13 cellular contexts compared by ENCODE assay signal in the genomic region with DNA sequence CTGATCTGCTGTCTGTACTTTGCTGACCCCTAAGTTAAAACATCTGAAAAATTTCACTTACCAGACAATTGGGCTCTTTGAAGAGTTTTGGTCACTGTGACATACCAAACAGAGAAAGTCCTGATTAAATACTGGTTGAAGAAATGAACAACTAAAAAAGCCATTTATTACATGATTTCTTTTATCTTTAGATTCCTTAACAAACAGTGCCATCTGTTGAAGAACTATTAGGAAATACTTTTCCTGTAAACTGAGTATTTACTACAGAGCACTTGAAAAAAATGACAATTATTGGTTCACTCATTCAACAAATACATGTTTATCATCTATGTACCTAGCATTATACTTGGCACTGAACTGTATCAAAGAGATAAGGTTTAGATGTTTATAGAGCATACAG. TPM values are rescaled to one million over a fixed set of nuclear protein-coding genes. Genes with fewer than 3 reads are reported as not detected.
A peak's percentile ranks its signal among the peaks of the same experiment; 100 is the strongest.
DNase-seq lines count a peak whose midpoint lies in the region; ATAC-seq lines count a peak whose summit lies in the region.
"Had no signal": no experiment of that assay in that cellular context is flagged by ENCODE, and none has a peak within 500 bp of the region (broad histone marks: within the 10 kb centered on the region; RNA-seq: fewer than 3 reads in every experiment).

No MANE protein-coding gene starts in this region.

- H3K4me3 ChIP-seq in ACC112 (ENCODE audit: low read depth, low read length), result no peak overlapping the region; the same call in 1 of the 2 replicates
- H3K4me3 ChIP-seq: spleen, uterus had no signal

- no peaks in the 10 kb centered on the region for H3K36me3 ChIP-seq in ACC112 (ENCODE audit: insufficient read depth, low read length)
- H3K36me3 ChIP-seq: spleen, uterus had no signal

- H3K4me1 ChIP-seq in ACC112 (ENCODE audit: control insufficient read depth, insufficient read depth, low read length, unreplicated experiment), result peaks cover 10% of the 10 kb centered on the region
- H3K4me1 ChIP-seq: spleen, uterus had no signal

- ATAC-seq in HG03045 (IDR thresholded peaks at IDR 0.05; ENCODE audit: unreplicated experiment), result no peak
- ATAC-seq: CD8-positive, alpha-beta T cell had no signal

- no peaks in the 10 kb centered on the region for H3K27me3 ChIP-seq in ACC112 (ENCODE audit: insufficient read depth, low read length)
- H3K27me3 ChIP-seq: uterus had no signal

- peak overlapping the region; percentile 22; the same call in 1 of the 2 replicates for H3K27ac ChIP-seq in ACC112 (ENCODE audit: low read depth, low read length)
- H3K27ac ChIP-seq: spleen, uterus had no signal

- no peaks in the 10 kb centered on the region for H3K79me2 ChIP-seq in ACC112 (ENCODE audit: control insufficient read depth, insufficient read depth, low read length, unreplicated experiment)

- DNase-seq in GM03348 (ENCODE audit: low spot score), result peak; percentile 37
- peak; percentile 26 for DNase-seq in RPMI7951 (ENCODE audit: low read depth)
- peak; percentile 69 for DNase-seq in fibroblast of peridontal ligament (ENCODE audit: extremely low read depth)
- no peak for DNase-seq in DMS153 (lab: John Stamatoyannopoulos, UW)
- no peak for DNase-seq in stimulated activated CD4-positive, alpha-beta T cell treated with anti-CD3 and anti-CD28 coated beads, Interleukin-2, amount 100 ng/mL, for 24 hours
- DNase-seq in activated naive CD4-positive, alpha-beta T cell treated with Interleukin-2 at 50 U/mL for 16 hours, result no peak
- DNase-seq: activated CD4-positive, alpha-beta T cell treated with anti-CD3 and anti-CD28 coated beads for 1 hour; CD8-positive, alpha-beta T cell; nephron progenitor cell; spleen; uterus had no signal

- H2AFZ ChIP-seq in ACC112 (ENCODE audit: low read length, unreplicated experiment), result peak overlapping the region; percentile 44

RNA-seq across cellular contexts. Expression of gene WASHC4, which starts 6.5 kb away (rescaled TPM):
- 73.2 and 83.6 TPM in 2 replicates for total RNA-seq in RPMI7951 (2014; rRNA removed; shearing (Covaris generic))

RNA-seq across cellular contexts. Expression of gene ALDH1L2, which starts 16.7 kb away (rescaled TPM):
- total RNA-seq in RPMI7951 (2014; rRNA removed; shearing (Covaris generic)), result 6.7 and 13.8 TPM in 2 replicates
- total RNA-seq: CD8-positive, alpha-beta T cell had no signal

Comparison
In these comparisons a context has a peak if more than half of its experiments do, and no peak if none do; other contexts are left out.
1. DNase-seq: peak in GM03348 (single experiment), RPMI7951 (single experiment) and fibroblast of peridontal ligament (single experiment); none in DMS153 (single experiment), stimulated activated CD4-positive, alpha-beta T cell treated with anti-CD3 and anti-CD28 coated beads, Interleukin-2, amount 100 ng/mL, for 24 hours (0 of 2) and activated naive CD4-positive, alpha-beta T cell treated with Interleukin-2 at 50 U/mL for 16 hours (single experiment).